29 cellular contexts compared by ENCODE assay signal in genomic region chr9:127258884-127259471, GRCh38. TPM values are rescaled to one million over a fixed set of nuclear protein-coding genes. Genes with fewer than 3 reads are reported as not detected.
A peak's percentile ranks its signal among the peaks of the same experiment; 100 is the strongest.
DNase-seq lines count a peak whose midpoint lies in the region; ATAC-seq and TF ChIP-seq lines count a peak whose summit lies in the region.
"Had no signal": no experiment of that assay in that cellular context is flagged by ENCODE, and none has a peak within 500 bp of the region (broad histone marks: within the 10 kb centered on the region; RNA-seq: fewer than 3 reads in every experiment).

No MANE protein-coding gene starts in this region.

- WGBS in body of pancreas, 2 donors = 83 to 84% methylated on average over 5 of the region's 5 CpGs
- WGBS in stomach, 5 donors = 68 to 84% (median 80%) methylated on average over 5 of the region's 5 CpGs

- H3K4me1 ChIP-seq in cardiac muscle cell (ENCODE audit: low read depth) (peaks cover 22% of the 10 kb centered on the region), body of pancreas (no peaks in the 10 kb centered on the region), stomach (peaks cover 0 to 16% (median 4%) of the 10 kb centered on the region in 4 donors)

- no peaks in the 10 kb centered on the region for H3K36me3 ChIP-seq in cardiac muscle cell
- no peaks in the 10 kb centered on the region for H3K36me3 ChIP-seq in body of pancreas (replicated peaks in 1 of 2; ENCODE audit: insufficient read depth in 1 of 2, low read depth in 2 of 2)
- H3K36me3 ChIP-seq in stomach = no peaks in the 10 kb centered on the region
- H3K36me3 ChIP-seq: esophagus muscularis mucosa, right lobe of liver, transverse colon had no signal

- DNase-seq in cardiac muscle cell (ENCODE audit: low read depth in 1 of 2, low spot score in 1 of 2) = peak; percentile 8 to 84
- no peak for DNase-seq in Right ventricle myocardium inferior (ENCODE audit: missing footprints)
- DNase-seq in left cardiac atrium = no peak
- peak; percentile 42 for DNase-seq in myocyte (ENCODE audit: low read depth)
- DNase-seq in body of pancreas = no peak
- no peak for DNase-seq in activated T-cell treated with anti-CD3 and anti-CD28 coated beads, Interleukin-2, amount 50 U/mL, for 1 hour
- DNase-seq in stomach = no peak
- DNase-seq: 8988T; activated CD4-positive, alpha-beta T cell treated with anti-CD3 and anti-CD28 coated beads, Interleukin-2, amount 10 ng/mL, durations not matched to agents 7 days and 5 days; activated effector memory CD4-positive, alpha-beta T cell treated with Interleukin-2 at 50 U/mL for 16 hours; C1 segment of cervical spinal cord; COR-L47; foreskin melanocyte; hippocampal formation; Kasumi-1; mesenchymal stem cell; naive B cell; NCI-H1417 treated with DMSO at 0.1 percent for 48 hours; NCI-H2081; NCI-H226; NCI-H69; right lobe of liver; SHP77; stimulated activated CD4-positive, alpha-beta T cell treated with anti-CD3 and anti-CD28 coated beads, Interleukin-4, amount 100 ng/mL, for 1 hour; transverse colon had no signal

- H3K27ac ChIP-seq in cardiac muscle cell (peak overlapping the region; percentile 91), body of pancreas (no peak overlapping the region), stomach (no peak overlapping the region)
- H3K27ac ChIP-seq: esophagus muscularis mucosa, right lobe of liver, transverse colon had no signal

- H3K27me3 ChIP-seq in cardiac muscle cell (no peaks in the 10 kb centered on the region), body of pancreas (no peaks in the 10 kb centered on the region), stomach (no peaks in the 10 kb centered on the region)
- H3K27me3 ChIP-seq: esophagus muscularis mucosa, right lobe of liver, transverse colon had no signal

- H3K9me3 ChIP-seq in cardiac muscle cell (ENCODE audit: low read depth) = no peaks in the 10 kb centered on the region
- no peaks in the 10 kb centered on the region for H3K9me3 ChIP-seq in body of pancreas
- no peaks in the 10 kb centered on the region for H3K9me3 ChIP-seq in stomach
- H3K9me3 ChIP-seq: esophagus muscularis mucosa, right lobe of liver, transverse colon had no signal

- TF ChIP-seq POLR2A in body of pancreas (IDR thresholded peaks at IDR 0.05) (no peak), stomach (IDR thresholded peaks at IDR 0.05) (no peak)

- no peak for TF ChIP-seq EP300 in stomach (IDR thresholded peaks at IDR 0.05)

- TF ChIP-seq CTCF in cardiac muscle cell (IDR thresholded peaks at IDR 0.05; ENCODE audit: low read depth, low read length) = no peak
- no peak for TF ChIP-seq CTCF in body of pancreas (IDR thresholded peaks at IDR 0.05)
- no peak for TF ChIP-seq CTCF in stomach (IDR thresholded peaks at IDR 0.05)

- no peak overlapping the region for H3K4me3 ChIP-seq in cardiac muscle cell
- H3K4me3 ChIP-seq in body of pancreas = no peak overlapping the region
- H3K4me3 ChIP-seq in stomach = no peak overlapping the region
- H3K4me3 ChIP-seq: esophagus muscularis mucosa, right lobe of liver, transverse colon had no signal

- no peak for ATAC-seq in Right ventricle myocardium inferior
- peak; percentile 18 to 61 for ATAC-seq in left cardiac atrium
- no peak for ATAC-seq in HG02678 (IDR thresholded peaks at IDR 0.05; ENCODE audit: unreplicated experiment)
- no peak for ATAC-seq in body of pancreas
- ATAC-seq: activated naive CD4-positive, alpha-beta T cell treated with anti-CD3 and anti-CD28 coated beads, Interleukin-2, amount 50 U/mL, for 72 hours; HCT116; right lobe of liver had no signal

- intact Hi-C loops in Right ventricle myocardium inferior (cut with DNase I) = no loop called here
- intact Hi-C loops in left cardiac atrium (cut with DNase I) = no loop called here
- intact Hi-C loops in body of pancreas (cut with DNase I) = no loop called here
- intact Hi-C loops in stomach (cut with DNase I; ENCODE audit: low total_unique reads) = no loop called here

RNA-seq across cellular contexts. Expression of gene GARNL3, which starts 5.6 kb away (rescaled TPM):
- total RNA-seq in cardiac muscle cell (27.4 and 34.2 TPM in 2 replicates), Right ventricle myocardium inferior (13.1 TPM), left cardiac atrium (10 to 100 TPM; 10.0 to 11.2 TPM), myocyte (2.6 and 4.1 TPM in 2 replicates), body of pancreas (10 to 100 TPM in 1 of 2 donors, 1 to 10 TPM in 1; 5.9 to 23.6 TPM), stomach (10 to 100 TPM in 2 of 5 donors, 1 to 10 TPM in 3; 2.7 to 35.8 (median 9.6) TPM)
- polyA plus RNA-seq in cardiac muscle cell (24.8 and 35.6 TPM in 2 replicates), stomach (1 to 10 TPM in 2 of 3 donors, under 1 TPM in 1; 0.76 to 5.7 (median 4.0) TPM)
- 2.9 TPM for polyA plus RNA-seq in myocyte (2012)

Comparison
In these comparisons a context has a peak if more than half of its experiments do, and no peak if none do; other contexts are left out.
1. DNase-seq: peak in cardiac muscle cell (2 of 2) and myocyte (single experiment); none in Right ventricle myocardium inferior (single experiment), left cardiac atrium (single experiment), body of pancreas (0 of 4), activated T-cell treated with anti-CD3 and anti-CD28 coated beads, Interleukin-2, amount 50 U/mL, for 1 hour (single experiment) and stomach (single experiment).
2. ATAC-seq: peak in left cardiac atrium (2 of 2); none in Right ventricle myocardium inferior (single experiment), HG02678 (single experiment) and body of pancreas (single experiment).